In the genomic region with DNA sequence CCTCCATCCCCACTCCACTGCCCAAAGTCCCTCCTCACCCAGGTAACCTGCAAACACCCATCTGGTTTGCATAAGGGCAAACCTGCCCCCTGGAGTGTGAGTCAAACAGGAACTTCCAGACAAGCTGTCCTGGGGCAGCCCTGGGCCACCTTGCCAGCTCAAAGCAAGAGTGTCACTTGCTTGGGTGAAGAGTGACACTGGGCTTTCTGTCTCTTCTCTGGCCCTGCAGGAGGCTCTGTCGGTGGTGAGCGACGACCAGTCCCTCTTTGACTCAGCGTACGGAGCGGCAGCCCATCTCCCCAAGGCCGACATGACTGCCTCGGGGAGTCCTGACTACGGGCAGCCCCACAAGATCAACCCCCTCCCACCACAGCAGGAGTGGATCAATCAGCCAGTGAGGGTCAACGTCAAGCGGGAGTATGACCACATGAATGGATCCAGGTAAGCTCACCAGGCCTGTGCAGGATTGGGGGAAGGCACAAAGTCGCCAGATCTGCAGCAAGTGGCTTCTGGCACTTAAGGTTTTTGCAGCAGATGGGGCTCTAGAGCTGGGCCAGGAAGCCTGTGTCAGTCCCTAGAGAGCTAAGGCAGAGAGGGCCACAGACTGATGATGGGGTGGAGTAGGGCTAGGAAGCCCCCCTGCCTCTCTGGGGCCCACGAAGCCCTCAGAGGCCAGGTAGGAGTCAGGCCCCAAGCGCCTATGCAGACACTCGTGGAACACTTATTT, we compare ENCODE assay signal across 11 cellular contexts.
DNase-seq lines count a peak whose midpoint lies in the region; ATAC-seq and TF ChIP-seq lines count a peak whose summit lies in the region.
"Had no signal": no experiment of that assay in that cellular context is flagged by ENCODE, and none has a peak within 500 bp of the region (broad histone marks: within the 10 kb centered on the region; RNA-seq: fewer than 3 reads in every experiment).

No MANE protein-coding gene starts in this region.

- H3K9ac ChIP-seq in trophoblast cell (ENCODE audit: low read length) (no peak overlapping the region), colonic mucosa (ENCODE audit: low read depth in 2 of 2, low read length in 2 of 2) (no peak overlapping the region)

- H3K4me1 Mint-ChIP-seq in T-cell (peaks cover 80 to 84% (median 82%) of the 10 kb centered on the region in 3 donors), Caco-2 (ENCODE audit: low read depth, unreplicated experiment) (peaks cover 8% of the 10 kb centered on the region)

- no peak overlapping the region for H3K4me3 ChIP-seq in trophoblast cell (ENCODE audit: low read depth, low read length)
- H3K4me3 ChIP-seq in colonic mucosa: no peak overlapping the region
- H3K4me3 ChIP-seq in Caco-2 (ENCODE audit: low read depth, low read length): no peak overlapping the region
- H3K4me3 ChIP-seq: cardiac muscle cell, MG63 had no signal

- H2BK120ac ChIP-seq in trophoblast cell (ENCODE audit: insufficient read depth, low read length, poor library complexity): no peak overlapping the region

- H3K79me1 ChIP-seq in trophoblast cell (ENCODE audit: low read length): no peaks in the 10 kb centered on the region

- no peaks in the 10 kb centered on the region for H3K27me3 Mint-ChIP-seq in T-cell
- H3K27me3 Mint-ChIP-seq in Caco-2 (ENCODE audit: insufficient read depth, unreplicated experiment): peaks cover 14% of the 10 kb centered on the region

- no CpG with 5 or more reads among the region's 15 CpGs for WGBS in trophoblast cell (ENCODE audit: extremely low coverage, insufficient coverage, insufficient read length)

- H3K18ac ChIP-seq in trophoblast cell (ENCODE audit: low read length): no peak overlapping the region

- intact Hi-C loops in colonic mucosa (cut with DNase I): no loop called here
- intact Hi-C loops in Caco-2 (cut with micrococcal nuclease; ENCODE audit: unreplicated experiment): no loop called here

- no peak overlapping the region for H4K12ac ChIP-seq in trophoblast cell (ENCODE audit: low read depth, low read length)

- H3K27ac ChIP-seq in trophoblast cell (ENCODE audit: low read depth, low read length) (no peak overlapping the region), colonic mucosa (no peak overlapping the region)
- H3K27ac ChIP-seq: 22Rv1, cardiac muscle cell had no signal

- no peak overlapping the region for H2BK5ac ChIP-seq in trophoblast cell (ENCODE audit: low read depth, low read length, poor library complexity)

- no peaks in the 10 kb centered on the region for H3K79me2 ChIP-seq in trophoblast cell (ENCODE audit: control insufficient read depth, insufficient read depth, low read length, poor library complexity)

- peak; percentile 68 for ATAC-seq in HG02623 (IDR thresholded peaks at IDR 0.05; ENCODE audit: unreplicated experiment)
- ATAC-seq in T-cell (replicated peaks in 1 of 4): no peak

- no TSS peak for BruUV-seq in Caco-2 (replicated peaks; lab: Mats Ljungman, UMichigan)

- no peak overlapping the region for H3K23ac ChIP-seq in trophoblast cell (ENCODE audit: low read length)

- POLR2A ChIA-PET in T-cell (lab: Charles Lee): interaction anchor here in 1 of 2 donors (0.6 kb wide), 1 partner anchor 15 kb away, joined by 9 read pairs; no protein-coding TSS in a partner anchor
- POLR2A ChIA-PET in Caco-2 (lab: Charles Lee): no interaction called here

- H3K27me3 ChIP-seq in trophoblast cell (ENCODE audit: insufficient read depth, low read length) (no peaks in the 10 kb centered on the region), colonic mucosa (no peaks in the 10 kb centered on the region), Caco-2 (replicated peaks; ENCODE audit: control insufficient read depth, insufficient read depth, low read length) (no peaks in the 10 kb centered on the region; the same call in 1 of the 2 replicates)
- H3K27me3 ChIP-seq: MG63 had no signal

- peak; percentile 10 for DNase-seq in NK-92 treated with Interleukin-12 subunit alpha and Interleukin-12 subunit beta, amount 100 ng/mL, for 24 hours (lab: John Stamatoyannopoulos, UW)
- DNase-seq in NK-92 (lab: John Stamatoyannopoulos, UW; ENCODE audit: unreplicated experiment) (no peak), T-cell (no peak), trophoblast cell (no peak), SW480 (ENCODE audit: low spot score) (no peak), colonic mucosa (no peak), Caco-2 (no peak)
- DNase-seq: MG63 had no signal

- peak overlapping the region; percentile 82 to 90 for H3K27ac Mint-ChIP-seq in T-cell
- H3K27ac Mint-ChIP-seq in Caco-2 (ENCODE audit: unreplicated experiment): no peak overlapping the region

- no peak overlapping the region for H3K4ac ChIP-seq in trophoblast cell (ENCODE audit: low read depth, low read length)

- no peaks in the 10 kb centered on the region for H3K9me3 Mint-ChIP-seq in T-cell
- H3K9me3 Mint-ChIP-seq in Caco-2 (ENCODE audit: unreplicated experiment): no peaks in the 10 kb centered on the region

- no peak overlapping the region for H3K4me2 ChIP-seq in trophoblast cell (ENCODE audit: low read length)

- H3K9me3 ChIP-seq in trophoblast cell (ENCODE audit: insufficient read depth, low read depth, low read length): no peaks in the 10 kb centered on the region
- H3K9me3 ChIP-seq in colonic mucosa: no peaks in the 10 kb centered on the region
- no peaks in the 10 kb centered on the region for H3K9me3 ChIP-seq in Caco-2
- H3K9me3 ChIP-seq: MG63 had no signal

- CTCF ChIA-PET in T-cell (lab: Charles Lee) (interaction anchor here (0.6 to 1.9 kb wide), 18 partner anchors 11 to 600 kb away, joined by 3 to 15 read pairs (median 4); a partner anchor contains a TSS), Caco-2 (lab: Charles Lee) (interaction anchor here (1.5 kb wide), 1 partner anchor 16 kb away, joined by 4 read pairs; no protein-coding TSS in a partner anchor)

- TF ChIP-seq CTCF in colonic mucosa (IDR thresholded peaks at IDR 0.05): no peak
- no peak for TF ChIP-seq CTCF in Caco-2 (IDR thresholded peaks at IDR 0.05; ENCODE audit: insufficient read depth in 1 of 2, low read depth in 1 of 2, low read length in 1 of 2, severe bottlenecking in 1 of 2, unreplicated experiment in 1 of 2)

- H3K36me3 Mint-ChIP-seq in T-cell (peaks cover 41% of the 10 kb centered on the region), Caco-2 (ENCODE audit: insufficient read depth, unreplicated experiment) (no peaks in the 10 kb centered on the region)

- H4K91ac ChIP-seq in trophoblast cell (ENCODE audit: low read depth, low read length): peak overlapping the region; percentile 16

- H3K36me3 ChIP-seq in trophoblast cell (ENCODE audit: control insufficient read depth in 1 of 2, insufficient read depth in 2 of 2, low read length in 2 of 2): no peaks in the 10 kb centered on the region
- H3K36me3 ChIP-seq in colonic mucosa: no peaks in the 10 kb centered on the region
- H3K36me3 ChIP-seq in Caco-2 (ENCODE audit: control insufficient read depth, insufficient read depth, low read length): no peaks in the 10 kb centered on the region
- H3K36me3 ChIP-seq: cardiac muscle cell, MG63 had no signal

- H2AFZ ChIP-seq in trophoblast cell (ENCODE audit: insufficient read depth, low read length, poor library complexity): no peak overlapping the region

- H3K4me1 ChIP-seq in trophoblast cell (ENCODE audit: control insufficient read depth in 1 of 2, insufficient read depth in 2 of 2, low read length in 2 of 2) (peaks cover 0 to 8% of the 10 kb centered on the region in 2 experiments), colonic mucosa (no peaks in the 10 kb centered on the region), Caco-2 (no peaks in the 10 kb centered on the region)

- no peak overlapping the region for H4K8ac ChIP-seq in trophoblast cell (ENCODE audit: low read depth, low read length)

- peak overlapping the region in 1 of 3 donors; percentile 23 for H3K4me3 Mint-ChIP-seq in T-cell
- H3K4me3 Mint-ChIP-seq in Caco-2 (ENCODE audit: unreplicated experiment): no peak overlapping the region

- H2BK12ac ChIP-seq in trophoblast cell (ENCODE audit: low read length): no peak overlapping the region

- no peak overlapping the region for H3K14ac ChIP-seq in trophoblast cell (ENCODE audit: low read length)

- no peak overlapping the region for H2AK5ac ChIP-seq in trophoblast cell (ENCODE audit: low read length)
